16 cellular contexts compared by ENCODE assay signal in the genomic region with DNA sequence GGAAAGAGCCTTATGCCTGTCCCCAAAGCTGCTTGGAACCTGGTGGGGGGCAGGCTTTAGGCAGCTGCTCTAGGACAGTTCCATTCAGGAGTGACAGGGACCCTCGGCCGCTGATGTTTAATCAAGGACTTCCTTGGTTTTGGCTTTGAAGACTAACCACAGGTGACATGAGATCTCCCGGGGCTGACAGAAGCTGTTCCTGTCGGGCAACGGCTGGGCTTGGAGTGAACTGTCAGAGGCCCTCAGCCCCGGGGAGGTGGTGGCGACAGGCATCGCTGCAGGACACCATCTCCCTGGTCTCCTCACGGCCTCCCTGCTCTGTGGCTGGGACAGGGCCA.
DNase-seq lines count a peak whose midpoint lies in the region; ATAC-seq and TF ChIP-seq lines count a peak whose summit lies in the region.
"Had no signal": no experiment of that assay in that cellular context is flagged by ENCODE, and none has a peak within 500 bp of the region (broad histone marks: within the 10 kb centered on the region; RNA-seq: fewer than 3 reads in every experiment).

No MANE protein-coding gene starts in this region.

- no peaks in the 10 kb centered on the region for H3K27me3 ChIP-seq in endodermal cell (ENCODE audit: control insufficient read depth, insufficient read depth, low read length, poor library complexity, severe bottlenecking)
- H3K27me3 ChIP-seq: breast epithelium, hepatocyte had no signal

- peaks cover 72% of the 10 kb centered on the region for H3K4me1 Mint-ChIP-seq in activated naive CD4-positive, alpha-beta T cell treated with anti-CD3 and anti-CD28 coated beads, Interleukin-2, amount 10 ng/mL, durations not matched to agents 7 days and 5 days
- H3K4me1 Mint-ChIP-seq in WTC11 = no peaks in the 10 kb centered on the region
- H3K4me1 Mint-ChIP-seq in endodermal cell = no peaks in the 10 kb centered on the region
- peaks cover 63% of the 10 kb centered on the region for H3K4me1 Mint-ChIP-seq in stimulated activated memory B cell treated with anti-CD40 and anti-IgM and Interleukin-4, amounts not matched to agents 10 μg/mL and 1 μg/mL and 100 μg/mL, for 72 hours

- no peak overlapping the region for H3K9ac ChIP-seq in endodermal cell (ENCODE audit: extremely low read depth, low read length, poor library complexity, severe bottlenecking)

- peak overlapping the region; percentile 75 for H3K27ac Mint-ChIP-seq in activated naive CD4-positive, alpha-beta T cell treated with anti-CD3 and anti-CD28 coated beads, Interleukin-2, amount 10 ng/mL, durations not matched to agents 7 days and 5 days
- H3K27ac Mint-ChIP-seq in WTC11 = no peak overlapping the region
- H3K27ac Mint-ChIP-seq in endodermal cell = no peak overlapping the region
- H3K27ac Mint-ChIP-seq in stimulated activated memory B cell treated with anti-CD40 and anti-IgM and Interleukin-4, amounts not matched to agents 10 μg/mL and 1 μg/mL and 100 μg/mL, for 72 hours = peak overlapping the region; percentile 47

- no peak for ATAC-seq in WTC11
- ATAC-seq in stimulated activated memory B cell treated with anti-CD40 and anti-IgM and Interleukin-4, amounts not matched to agents 10 μg/mL and 1 μg/mL and 100 μg/mL, for 72 hours = no peak
- ATAC-seq in HG03432 (IDR thresholded peaks at IDR 0.05; ENCODE audit: unreplicated experiment) = no peak
- ATAC-seq: right cardiac atrium had no signal

- no peak overlapping the region for H3K27ac ChIP-seq in endodermal cell (ENCODE audit: low read depth, low read length)
- H3K27ac ChIP-seq: breast epithelium, hepatocyte, HL-60 had no signal

- H3K9me3 ChIP-seq in endodermal cell (ENCODE audit: control insufficient read depth, low read length) = peaks cover 3% of the 10 kb centered on the region

- H3K36me3 Mint-ChIP-seq in activated naive CD4-positive, alpha-beta T cell treated with anti-CD3 and anti-CD28 coated beads, Interleukin-2, amount 10 ng/mL, durations not matched to agents 7 days and 5 days = peaks cover 58% of the 10 kb centered on the region
- peaks cover 4% of the 10 kb centered on the region; the same call in 1 of the 2 replicates for H3K36me3 Mint-ChIP-seq in WTC11
- H3K36me3 Mint-ChIP-seq in endodermal cell (ENCODE audit: low read depth) = peaks cover 7% of the 10 kb centered on the region
- H3K36me3 Mint-ChIP-seq in stimulated activated memory B cell treated with anti-CD40 and anti-IgM and Interleukin-4, amounts not matched to agents 10 μg/mL and 1 μg/mL and 100 μg/mL, for 72 hours = peaks cover 63% of the 10 kb centered on the region

- H3K9me3 Mint-ChIP-seq in activated naive CD4-positive, alpha-beta T cell treated with anti-CD3 and anti-CD28 coated beads, Interleukin-2, amount 10 ng/mL, durations not matched to agents 7 days and 5 days = no peaks in the 10 kb centered on the region
- H3K9me3 Mint-ChIP-seq in WTC11 (0 out of 2 replicates have a peak, but pooled peaks cover 5% of the 10 kb centered on the region), endodermal cell (peaks cover 6% of the 10 kb centered on the region)
- no peaks in the 10 kb centered on the region for H3K9me3 Mint-ChIP-seq in stimulated activated memory B cell treated with anti-CD40 and anti-IgM and Interleukin-4, amounts not matched to agents 10 μg/mL and 1 μg/mL and 100 μg/mL, for 72 hours

- CTCF ChIA-PET in activated naive CD4-positive, alpha-beta T cell treated with anti-CD3 and anti-CD28 coated beads, Interleukin-2, amount 10 ng/mL, durations not matched to agents 7 days and 5 days (lab: Charles Lee) = interaction anchor here (0.8 kb wide), 1 partner anchor 20 kb away, joined by 3 read pairs; no protein-coding TSS in a partner anchor
- CTCF ChIA-PET in WTC11 (lab: Charles Lee) = no interaction called here

- no peak overlapping the region for H3K4me3 ChIP-seq in endodermal cell (ENCODE audit: low read length)
- H3K4me3 ChIP-seq: breast epithelium, hepatocyte had no signal

- no peaks in the 10 kb centered on the region for H3K27me3 Mint-ChIP-seq in activated naive CD4-positive, alpha-beta T cell treated with anti-CD3 and anti-CD28 coated beads, Interleukin-2, amount 10 ng/mL, durations not matched to agents 7 days and 5 days
- H3K27me3 Mint-ChIP-seq in WTC11 (ENCODE audit: low read depth) (no peaks in the 10 kb centered on the region), endodermal cell (ENCODE audit: insufficient read depth) (no peaks in the 10 kb centered on the region)
- H3K27me3 Mint-ChIP-seq in stimulated activated memory B cell treated with anti-CD40 and anti-IgM and Interleukin-4, amounts not matched to agents 10 μg/mL and 1 μg/mL and 100 μg/mL, for 72 hours = no peaks in the 10 kb centered on the region

- TF ChIP-seq CTCF in WTC11 (IDR thresholded peaks at IDR 0.05) (no peak), endodermal cell (conservative IDR thresholded peaks at IDR 0.05) (no peak)

- H3K4me1 ChIP-seq in endodermal cell (ENCODE audit: control insufficient read depth, insufficient read depth, low read length) = no peaks in the 10 kb centered on the region
- H3K4me1 ChIP-seq: breast epithelium had no signal

- DNase-seq in activated naive CD4-positive, alpha-beta T cell treated with anti-CD3 and anti-CD28 coated beads, Interleukin-2, amount 10 ng/mL, durations not matched to agents 7 days and 5 days = no peak
- no peak for DNase-seq in activated naive CD4-positive, alpha-beta T cell treated with anti-CD3 and anti-CD28 coated beads, Interleukin-2, amount 50 U/mL, for 16 hours
- DNase-seq in WTC11 (ENCODE audit: low spot score) (peak; percentile 9), endodermal cell (peak; percentile 22), NCI-H187 treated with DMSO at 0.1 percent for 48 hours (lab: John Stamatoyannopoulos, UW) (no peak), NCI-H1694 (lab: John Stamatoyannopoulos, UW) (no peak)
- DNase-seq: effector CD8-positive, alpha-beta T cell; KG1; NCI-H1105 treated with DMSO at 0.1 percent for 48 hours; NCI-H2171; right cardiac atrium had no signal

- H3K36me3 ChIP-seq in endodermal cell (ENCODE audit: control insufficient read depth, insufficient read depth, low read length) = no peaks in the 10 kb centered on the region
- H3K36me3 ChIP-seq: breast epithelium had no signal

- POLR2A ChIA-PET in WTC11 (lab: Charles Lee) = interaction anchor here (1.0 kb wide), 1 partner anchor 12 kb away, joined by 8 read pairs; no protein-coding TSS in a partner anchor

- no peak overlapping the region for H3K4me3 Mint-ChIP-seq in activated naive CD4-positive, alpha-beta T cell treated with anti-CD3 and anti-CD28 coated beads, Interleukin-2, amount 10 ng/mL, durations not matched to agents 7 days and 5 days
- no peak overlapping the region for H3K4me3 Mint-ChIP-seq in WTC11
- H3K4me3 Mint-ChIP-seq in endodermal cell = no peak overlapping the region
- H3K4me3 Mint-ChIP-seq in stimulated activated memory B cell treated with anti-CD40 and anti-IgM and Interleukin-4, amounts not matched to agents 10 μg/mL and 1 μg/mL and 100 μg/mL, for 72 hours = no peak overlapping the region

- 91 to 93% methylated on average over 7 to 9 of the region's 9 CpGs for WGBS in endodermal cell (ENCODE audit: insufficient coverage in 1 of 2, insufficient read length in 1 of 2), 2 experiments

TF ChIP-seq in WTC11, 78 proteins besides CTCF, POLR2A, EP300 and RAD21 (continues in another document):
- TF ChIP-seq ETV6 (CRISPR knock-in tag; IDR thresholded peaks at IDR 0.05) (no peak), FOXK1 (CRISPR knock-in tag; IDR thresholded peaks at IDR 0.05) (no peak), PRRX2 (CRISPR knock-in tag; IDR thresholded peaks at IDR 0.05) (no peak), NR2C2 (CRISPR knock-in tag; IDR thresholded peaks at IDR 0.05) (no peak)
- TF ChIP-seq, protein P1, sequence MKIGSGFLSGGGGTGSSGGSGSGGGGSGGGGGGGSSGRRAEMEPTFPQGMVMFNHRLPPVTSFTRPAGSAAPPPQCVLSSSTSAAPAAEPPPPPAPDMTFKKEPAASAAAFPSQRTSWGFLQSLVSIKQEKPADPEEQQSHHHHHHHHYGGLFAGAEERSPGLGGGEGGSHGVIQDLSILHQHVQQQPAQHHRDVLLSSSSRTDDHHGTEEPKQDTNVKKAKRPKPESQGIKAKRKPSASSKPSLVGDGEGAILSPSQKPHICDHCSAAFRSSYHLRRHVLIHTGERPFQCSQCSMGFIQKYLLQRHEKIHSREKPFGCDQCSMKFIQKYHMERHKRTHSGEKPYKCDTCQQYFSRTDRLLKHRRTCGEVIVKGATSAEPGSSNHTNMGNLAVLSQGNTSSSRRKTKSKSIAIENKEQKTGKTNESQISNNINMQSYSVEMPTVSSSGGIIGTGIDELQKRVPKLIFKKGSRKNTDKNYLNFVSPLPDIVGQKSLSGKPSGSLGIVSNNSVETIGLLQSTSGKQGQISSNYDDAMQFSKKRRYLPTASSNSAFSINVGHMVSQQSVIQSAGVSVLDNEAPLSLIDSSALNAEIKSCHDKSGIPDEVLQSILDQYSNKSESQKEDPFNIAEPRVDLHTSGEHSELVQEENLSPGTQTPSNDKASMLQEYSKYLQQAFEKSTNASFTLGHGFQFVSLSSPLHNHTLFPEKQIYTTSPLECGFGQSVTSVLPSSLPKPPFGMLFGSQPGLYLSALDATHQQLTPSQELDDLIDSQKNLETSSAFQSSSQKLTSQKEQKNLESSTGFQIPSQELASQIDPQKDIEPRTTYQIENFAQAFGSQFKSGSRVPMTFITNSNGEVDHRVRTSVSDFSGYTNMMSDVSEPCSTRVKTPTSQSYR (CRISPR knock-in tag; IDR thresholded peaks at IDR 0.05) = no peak
- TF ChIP-seq, protein P2, sequence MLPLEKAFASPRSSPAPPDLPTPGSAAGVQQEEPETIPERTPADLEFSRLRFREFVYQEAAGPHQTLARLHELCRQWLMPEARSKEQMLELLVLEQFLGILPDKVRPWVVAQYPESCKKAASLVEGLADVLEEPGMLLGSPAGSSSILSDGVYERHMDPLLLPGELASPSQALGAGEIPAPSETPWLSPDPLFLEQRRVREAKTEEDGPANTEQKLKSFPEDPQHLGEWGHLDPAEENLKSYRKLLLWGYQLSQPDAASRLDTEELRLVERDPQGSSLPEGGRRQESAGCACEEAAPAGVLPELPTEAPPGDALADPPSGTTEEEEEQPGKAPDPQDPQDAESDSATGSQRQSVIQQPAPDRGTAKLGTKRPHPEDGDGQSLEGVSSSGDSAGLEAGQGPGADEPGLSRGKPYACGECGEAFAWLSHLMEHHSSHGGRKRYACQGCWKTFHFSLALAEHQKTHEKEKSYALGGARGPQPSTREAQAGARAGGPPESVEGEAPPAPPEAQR (CRISPR knock-in tag; IDR thresholded peaks at IDR 0.05) = no peak
- TF ChIP-seq, protein P3, sequence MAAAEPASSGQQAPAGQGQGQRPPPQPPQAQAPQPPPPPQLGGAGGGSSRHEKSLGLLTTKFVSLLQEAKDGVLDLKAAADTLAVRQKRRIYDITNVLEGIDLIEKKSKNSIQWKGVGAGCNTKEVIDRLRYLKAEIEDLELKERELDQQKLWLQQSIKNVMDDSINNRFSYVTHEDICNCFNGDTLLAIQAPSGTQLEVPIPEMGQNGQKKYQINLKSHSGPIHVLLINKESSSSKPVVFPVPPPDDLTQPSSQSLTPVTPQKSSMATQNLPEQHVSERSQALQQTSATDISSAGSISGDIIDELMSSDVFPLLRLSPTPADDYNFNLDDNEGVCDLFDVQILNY (CRISPR knock-in tag; IDR thresholded peaks at IDR 0.05) = no peak

Comparison
In these comparisons a context has a peak if more than half of its experiments do, and no peak if none do; other contexts are left out.
1. DNase-seq: peak in WTC11 (single experiment) and endodermal cell (single experiment); none in activated naive CD4-positive, alpha-beta T cell treated with anti-CD3 and anti-CD28 coated beads, Interleukin-2, amount 10 ng/mL, durations not matched to agents 7 days and 5 days (single experiment), activated naive CD4-positive, alpha-beta T cell treated with anti-CD3 and anti-CD28 coated beads, Interleukin-2, amount 50 U/mL, for 16 hours (single experiment), NCI-H187 treated with DMSO at 0.1 percent for 48 hours (single experiment) and NCI-H1694 (single experiment).
2. H3K27ac Mint-ChIP-seq: peak in activated naive CD4-positive, alpha-beta T cell treated with anti-CD3 and anti-CD28 coated beads, Interleukin-2, amount 10 ng/mL, durations not matched to agents 7 days and 5 days (single experiment) and stimulated activated memory B cell treated with anti-CD40 and anti-IgM and Interleukin-4, amounts not matched to agents 10 μg/mL and 1 μg/mL and 100 μg/mL, for 72 hours (single experiment); none in WTC11 (single experiment) and endodermal cell (single experiment).